11 cellular contexts compared by ENCODE assay signal in the genomic region with DNA sequence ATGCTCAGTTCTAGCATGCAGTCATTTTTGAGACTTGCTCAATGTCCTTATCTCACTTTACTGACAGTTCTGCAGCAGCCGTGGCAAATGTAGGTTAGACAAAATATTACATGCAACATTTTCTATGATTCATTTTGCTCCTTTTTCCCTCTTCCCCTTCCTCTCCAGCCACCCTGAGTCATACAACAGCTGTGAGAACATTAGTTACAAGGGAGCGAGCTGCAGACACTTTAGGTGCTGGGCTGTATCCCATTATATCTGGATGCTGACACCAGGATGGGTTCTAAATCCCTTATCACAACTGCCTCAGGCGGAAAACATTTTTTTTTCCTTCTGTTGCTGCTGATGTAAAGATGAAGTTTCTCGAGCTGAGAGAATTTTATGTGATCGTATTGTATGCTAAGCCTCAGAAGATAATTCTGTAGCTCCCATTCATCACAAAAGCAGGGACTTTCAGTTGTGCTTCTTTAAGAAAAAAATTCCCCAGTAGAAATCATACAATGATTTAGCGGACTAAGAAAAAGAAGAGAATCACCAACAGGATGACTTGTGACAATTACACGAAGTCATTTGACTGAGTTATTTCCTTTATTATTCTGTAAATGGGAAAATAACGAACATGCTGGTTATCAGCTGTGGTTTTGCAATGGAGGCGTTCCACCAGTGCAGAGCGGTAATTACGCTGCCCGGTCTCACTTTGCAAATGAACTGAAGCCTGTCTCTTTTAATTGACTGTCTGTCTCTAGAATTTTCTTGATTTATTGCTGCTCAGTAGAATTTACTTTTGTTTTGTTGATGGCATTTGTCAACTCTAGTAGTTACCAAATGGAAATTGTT.
DNase-seq lines count a peak whose midpoint lies in the region; ATAC-seq and TF ChIP-seq lines count a peak whose summit lies in the region.
"Had no signal": no experiment of that assay in that cellular context is flagged by ENCODE, and none has a peak within 500 bp of the region (broad histone marks: within the 10 kb centered on the region; RNA-seq: fewer than 3 reads in every experiment).

No MANE protein-coding gene starts in this region.

- H3K9me3 ChIP-seq in left ventricle myocardium inferior (replicated peaks): no peaks in the 10 kb centered on the region
- H3K9me3 ChIP-seq: testis had no signal

- no peak overlapping the region for H3K27ac Mint-ChIP-seq in activated T-helper 17 cell treated with anti-CD3 and anti-CD28 coated beads, Interleukin-2, amount 50 U/mL, for 72 hours
- H3K27ac Mint-ChIP-seq: CD4-positive, alpha-beta T cell had no signal

- TF ChIP-seq CTCF in left ventricle myocardium inferior (IDR thresholded peaks at IDR 0.05; ENCODE audit: borderline replicate concordance): no peak

- H3K27me3 Mint-ChIP-seq in activated T-helper 17 cell treated with anti-CD3 and anti-CD28 coated beads, Interleukin-2, amount 50 U/mL, for 72 hours: no peaks in the 10 kb centered on the region
- H3K27me3 Mint-ChIP-seq: CD4-positive, alpha-beta T cell had no signal

- peak overlapping the region; percentile 39 for H3K27ac ChIP-seq in left ventricle myocardium inferior (replicated peaks)
- H3K27ac ChIP-seq: testis had no signal

- peaks cover 5% of the 10 kb centered on the region for H3K4me1 Mint-ChIP-seq in activated T-helper 17 cell treated with anti-CD3 and anti-CD28 coated beads, Interleukin-2, amount 50 U/mL, for 72 hours

- no peak overlapping the region for H3K4me3 Mint-ChIP-seq in activated T-helper 17 cell treated with anti-CD3 and anti-CD28 coated beads, Interleukin-2, amount 50 U/mL, for 72 hours
- H3K4me3 Mint-ChIP-seq: CD4-positive, alpha-beta T cell had no signal

- no peaks in the 10 kb centered on the region for H3K36me3 Mint-ChIP-seq in activated T-helper 17 cell treated with anti-CD3 and anti-CD28 coated beads, Interleukin-2, amount 50 U/mL, for 72 hours (ENCODE audit: low read depth)

- no peaks in the 10 kb centered on the region for H3K27me3 ChIP-seq in left ventricle myocardium inferior (ENCODE audit: low read depth)
- H3K27me3 ChIP-seq: testis had no signal

- intact Hi-C loops in left ventricle myocardium inferior (cut with micrococcal nuclease): no loop called here

- peak; percentile 22 for DNase-seq in AG20443 (ENCODE audit: low spot score)
- DNase-seq in HT1080 (ENCODE audit: low read depth): peak; percentile 66
- DNase-seq in left ventricle myocardium inferior: no peak
- DNase-seq in globus pallidus (ENCODE audit: low spot score): no peak
- DNase-seq in stimulated activated CD4-positive, alpha-beta T cell treated with anti-CD3 and anti-CD28 coated beads, Interleukin-4, amount 100 ng/mL, for 24 hours: no peak
- no peak for DNase-seq in pons (ENCODE audit: low spot score)
- DNase-seq: CD4-positive, alpha-beta T cell; stimulated activated CD4-positive, alpha-beta T cell treated with anti-CD3 and anti-CD28 coated beads, Interleukin-4, amount 100 ng/mL, for 1 hour had no signal

- peak; percentile 23 for ATAC-seq in activated T-helper 17 cell treated with anti-CD3 and anti-CD28 coated beads, Interleukin-2, amount 50 U/mL, for 72 hours (replicated peaks)
- no peak for ATAC-seq in HG02885 (IDR thresholded peaks at IDR 0.05; ENCODE audit: poor library complexity, unreplicated experiment)

- peaks cover 10% of the 10 kb centered on the region for H3K4me1 ChIP-seq in left ventricle myocardium inferior
- H3K4me1 ChIP-seq: testis had no signal

- H3K36me3 ChIP-seq in left ventricle myocardium inferior: no peaks in the 10 kb centered on the region

- H3K4me3 ChIP-seq in left ventricle myocardium inferior: peak overlapping the region; percentile 20
- H3K4me3 ChIP-seq: testis had no signal

- peaks cover 9% of the 10 kb centered on the region for H3K9me3 Mint-ChIP-seq in activated T-helper 17 cell treated with anti-CD3 and anti-CD28 coated beads, Interleukin-2, amount 50 U/mL, for 72 hours

Comparison
In these comparisons a context has a peak if more than half of its experiments do, and no peak if none do; other contexts are left out.
1. DNase-seq: peak in AG20443 (single experiment) and HT1080 (single experiment); none in left ventricle myocardium inferior (single experiment), globus pallidus (single experiment), stimulated activated CD4-positive, alpha-beta T cell treated with anti-CD3 and anti-CD28 coated beads, Interleukin-4, amount 100 ng/mL, for 24 hours (single experiment) and pons (single experiment).